ENCODE assay signal across 15 cellular contexts in the genomic region with DNA sequence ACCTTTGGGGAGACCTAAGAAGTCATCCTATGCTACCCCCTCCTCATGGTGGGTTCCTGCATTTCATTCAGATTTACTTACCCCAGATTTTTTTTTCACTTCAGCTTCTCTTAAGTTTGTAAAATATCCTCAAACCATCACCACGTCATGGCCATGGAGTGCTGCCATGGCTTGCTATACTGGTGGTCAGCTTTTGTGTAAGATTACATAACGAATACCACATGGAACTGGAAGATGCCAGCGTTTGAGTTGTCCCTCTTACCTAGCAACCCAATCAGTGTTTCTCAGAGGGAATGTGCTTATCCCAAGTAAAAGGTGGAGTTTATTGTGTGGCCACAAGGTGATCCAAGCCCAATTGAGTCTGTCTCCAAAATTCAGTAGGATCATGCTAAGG.
DNase-seq lines count a peak whose midpoint lies in the region; ATAC-seq and TF ChIP-seq lines count a peak whose summit lies in the region.
"Had no signal": no experiment of that assay in that cellular context is flagged by ENCODE, and none has a peak within 500 bp of the region (broad histone marks: within the 10 kb centered on the region; RNA-seq: fewer than 3 reads in every experiment).

No MANE protein-coding gene starts in this region.

- H2AK5ac ChIP-seq in mesenchymal stem cell (ENCODE audit: low read length, severe bottlenecking) = peak overlapping the region; percentile 30

- peaks cover 7% of the 10 kb centered on the region for H3K36me3 Mint-ChIP-seq in MCF 10A (ENCODE audit: insufficient read depth, unreplicated experiment)

- no peaks in the 10 kb centered on the region for H3K27me3 Mint-ChIP-seq in MCF 10A (ENCODE audit: insufficient read depth, unreplicated experiment)
- H3K27me3 Mint-ChIP-seq: CD4-positive, alpha-beta T cell had no signal

- CTCF ChIA-PET in MCF 10A (lab: Yijun Ruan, JAX) = no interaction called here

- no peak overlapping the region for H4K91ac ChIP-seq in mesenchymal stem cell (ENCODE audit: low read length)

- H3K4me2 ChIP-seq in mesenchymal stem cell (ENCODE audit: low read length, poor library complexity, severe bottlenecking) = no peak overlapping the region
- H3K4me2 ChIP-seq: KMS-11 had no signal

- H3K27me3 ChIP-seq in breast epithelium (no peaks in the 10 kb centered on the region), mesenchymal stem cell (ENCODE audit: control insufficient read depth in 1 of 2, insufficient read depth in 1 of 2, low read length in 2 of 2) (no peaks in the 10 kb centered on the region), ovary (no peaks in the 10 kb centered on the region), BE2C (no peaks in the 10 kb centered on the region)

- H3K27ac ChIP-seq in breast epithelium = peak overlapping the region; percentile 19 to 51
- H3K27ac ChIP-seq in mesenchymal stem cell (ENCODE audit: low read length, poor library complexity, severe bottlenecking) = no peak overlapping the region
- no peak overlapping the region for H3K27ac ChIP-seq in ovary
- H3K27ac ChIP-seq: 22Rv1, KMS-11 had no signal

- WGBS in mesenchymal stem cell = 85% methylated on average over 3 of the region's 3 CpGs
- 67 to 70% (median 68%) methylated on average over 3 of the region's 3 CpGs for WGBS in ovary, 3 donors

- DNase-seq in breast epithelium (ENCODE audit: low spot score in 2 of 2) (no peak), MCF 10A (ENCODE audit: unreplicated experiment) (no peak), astrocyte of the spinal cord (ENCODE audit: low read depth, low spot score) (peak; percentile 14), mesenchymal stem cell (no peak), ovary (no peak), BE2C (no peak), iPS-NIHi11 (ENCODE audit: low spot score) (no peak)
- DNase-seq: CD4-positive, alpha-beta T cell; NCI-H1092; NCI-H146; NCI-H2081; NCI-H748 treated with DMSO at 0.1 percent for 48 hours had no signal

- H3K9me3 ChIP-seq in breast epithelium = no peaks in the 10 kb centered on the region
- H3K9me3 ChIP-seq in mesenchymal stem cell (ENCODE audit: control insufficient read depth, low read length) = no peaks in the 10 kb centered on the region
- H3K9me3 ChIP-seq in ovary = no peaks in the 10 kb centered on the region
- H3K9me3 ChIP-seq in BE2C = no peaks in the 10 kb centered on the region

- no peak for ATAC-seq in HG02798 (IDR thresholded peaks at IDR 0.05; ENCODE audit: poor library complexity, unreplicated experiment)

- peaks cover 28% of the 10 kb centered on the region for H3K79me1 ChIP-seq in mesenchymal stem cell (replicated peaks; ENCODE audit: low read length, poor library complexity, severe bottlenecking)

- in situ Hi-C loops in astrocyte of the spinal cord (cut with HindIII; ENCODE audit: low sequenced_read_pairs) = no loop called here

- H3K4ac ChIP-seq in mesenchymal stem cell (ENCODE audit: low read depth in 1 of 2, low read length in 2 of 2) = no peak overlapping the region

- H2BK15ac ChIP-seq in mesenchymal stem cell (ENCODE audit: low read depth, poor library complexity, severe bottlenecking) = no peak overlapping the region

- H4K8ac ChIP-seq in mesenchymal stem cell (ENCODE audit: low read length) = no peak overlapping the region

- no peak overlapping the region for H2AFZ ChIP-seq in mesenchymal stem cell (ENCODE audit: low read depth, low read length)

- no TSS peak for BruUV-seq in MCF 10A (replicated peaks; lab: Mats Ljungman, UMichigan)

- H3K4me3 ChIP-seq in breast epithelium (no peak overlapping the region), astrocyte of the spinal cord (ENCODE audit: low read depth, low read length) (no peak overlapping the region), mesenchymal stem cell (ENCODE audit: insufficient read depth in 1 of 2, low read depth in 1 of 2, low read length in 2 of 2) (no peak overlapping the region), ovary (no peak overlapping the region), BE2C (ENCODE audit: low read depth, low read length) (no peak overlapping the region)

- H3K36me3 ChIP-seq in breast epithelium (no peaks in the 10 kb centered on the region), mesenchymal stem cell (ENCODE audit: control insufficient read depth in 1 of 2, insufficient read depth in 2 of 2, low read depth in 1 of 2, low read length in 2 of 2) (no peaks in the 10 kb centered on the region), ovary (no peaks in the 10 kb centered on the region), BE2C (no peaks in the 10 kb centered on the region)

- POLR2A ChIA-PET in MCF 10A (lab: Yijun Ruan, JAX) = no interaction called here

- TF ChIP-seq CTCF in breast epithelium (IDR thresholded peaks at IDR 0.05) (no peak), MCF 10A (IDR thresholded peaks at IDR 0.05; ENCODE audit: unreplicated experiment) (no peak), astrocyte of the spinal cord (IDR thresholded peaks at IDR 0.05; ENCODE audit: low read depth, low read length) (no peak), ovary (IDR thresholded peaks at IDR 0.05) (no peak), BE2C (IDR thresholded peaks at IDR 0.05; ENCODE audit: low read depth, low read length) (no peak)

- intact Hi-C loops in breast epithelium (cut with DNase I; ENCODE audit: low total_unique reads) = loop anchor here (10.0 kb wide), 1 partner anchor 255 kb away; no protein-coding TSS in a partner anchor
- intact Hi-C loops in MCF 10A (cut with micrococcal nuclease) = no loop called here
- intact Hi-C loops in ovary (cut with DNase I) = no loop called here

- no peak overlapping the region for H3K27ac Mint-ChIP-seq in MCF 10A (ENCODE audit: low read depth, unreplicated experiment)
- H3K27ac Mint-ChIP-seq: CD4-positive, alpha-beta T cell had no signal

- H3K4me1 ChIP-seq in breast epithelium = peaks cover 0 to 3% of the 10 kb centered on the region in 2 donors
- peaks cover 5% of the 10 kb centered on the region for H3K4me1 ChIP-seq in mesenchymal stem cell (ENCODE audit: control insufficient read depth, insufficient read depth, low read depth, low read length)
- H3K4me1 ChIP-seq in ovary (ENCODE audit: insufficient read depth) = peaks cover 5% of the 10 kb centered on the region
- no peaks in the 10 kb centered on the region for H3K4me1 ChIP-seq in BE2C

- no peaks in the 10 kb centered on the region for H3K9me3 Mint-ChIP-seq in MCF 10A (ENCODE audit: unreplicated experiment)
- H3K9me3 Mint-ChIP-seq: CD4-positive, alpha-beta T cell had no signal

- H3K23ac ChIP-seq in mesenchymal stem cell (ENCODE audit: low read length in 2 of 2) = no peak overlapping the region

- H2BK5ac ChIP-seq in mesenchymal stem cell (ENCODE audit: low read depth, low read length, poor library complexity, severe bottlenecking) = no peak overlapping the region

- H3K4me1 Mint-ChIP-seq in MCF 10A (ENCODE audit: insufficient read depth, unreplicated experiment) = no peaks in the 10 kb centered on the region

- H2BK12ac ChIP-seq in mesenchymal stem cell (ENCODE audit: low read length in 2 of 2) = no peak overlapping the region

- H2BK120ac ChIP-seq in mesenchymal stem cell (ENCODE audit: low read depth, low read length) = no peak overlapping the region

- no peak overlapping the region for H3K9ac ChIP-seq in mesenchymal stem cell (ENCODE audit: low read length)
- H3K9ac ChIP-seq: KMS-11 had no signal

- no peak overlapping the region for H3K18ac ChIP-seq in mesenchymal stem cell (ENCODE audit: low read depth in 1 of 2, low read length in 2 of 2)

- no peak for TF ChIP-seq POLR2A in breast epithelium (IDR thresholded peaks at IDR 0.05)
- no peak for TF ChIP-seq POLR2A in ovary (IDR thresholded peaks at IDR 0.05)

- TF ChIP-seq EP300 in ovary (IDR thresholded peaks at IDR 0.05) = no peak

- no peak overlapping the region for H3K4me3 Mint-ChIP-seq in MCF 10A (ENCODE audit: unreplicated experiment)
- H3K4me3 Mint-ChIP-seq: CD4-positive, alpha-beta T cell had no signal

- H3K14ac ChIP-seq in mesenchymal stem cell (ENCODE audit: low read length in 2 of 2) = no peak overlapping the region

Comparison
In these comparisons a context has a peak if more than half of its experiments do, and no peak if none do; other contexts are left out.
1. H3K27ac ChIP-seq: peak in breast epithelium (2 of 2); none in mesenchymal stem cell (single experiment) and ovary (0 of 2).